Comparison of ENCODE assay signal across 1 cellular context in the genomic region with DNA sequence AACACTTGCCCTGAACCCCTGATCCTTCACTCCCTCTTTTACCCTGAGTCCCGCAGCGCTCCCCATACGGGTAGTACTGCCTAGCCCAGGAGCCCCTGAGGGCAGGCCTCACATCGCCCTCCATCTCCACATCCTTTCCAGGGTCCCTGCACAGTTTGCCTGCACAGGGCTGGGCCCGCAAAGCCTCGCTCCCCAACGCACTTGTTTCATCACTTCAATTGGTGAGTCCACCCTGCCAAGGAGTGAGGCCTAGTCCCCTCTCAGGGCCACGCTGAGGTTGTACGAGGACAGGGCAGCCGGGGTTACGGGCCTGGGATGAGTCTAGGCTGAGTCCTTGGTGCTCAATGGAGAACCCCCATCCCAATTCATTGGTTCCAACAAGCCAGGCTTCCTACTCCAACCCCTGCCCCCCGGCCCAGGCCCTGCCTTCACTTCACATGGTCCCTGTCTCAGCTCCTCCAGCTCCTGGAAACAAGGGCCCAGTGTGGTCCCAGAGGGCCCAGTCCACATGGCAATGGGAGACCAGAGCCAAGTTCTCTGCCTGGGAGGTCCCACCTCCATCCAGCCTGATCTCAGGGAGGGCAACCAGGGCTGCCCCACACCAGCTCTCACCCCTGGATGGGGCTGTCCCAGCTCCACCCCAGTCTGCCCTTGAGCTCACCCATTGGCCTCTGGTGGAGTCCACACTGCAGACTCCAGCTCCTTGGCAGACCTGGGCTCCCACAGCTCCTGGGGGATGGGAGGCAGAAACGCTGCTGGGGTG.
TF ChIP-seq lines count a peak whose summit lies in the region.

No MANE protein-coding gene starts in this region.

TF ChIP-seq in HEK293, 187 proteins besides CTCF, POLR2A, EP300 and RAD21:
- TF ChIP-seq SP2 (tag by site-specific recombination; IDR thresholded peaks at IDR 0.05) (no peak), GLIS1 (tag by site-specific recombination; IDR thresholded peaks at IDR 0.05) (peak; percentile 75), YY1 (tag by site-specific recombination; IDR thresholded peaks at IDR 0.05) (no peak), PRDM2 (tag by site-specific recombination; IDR thresholded peaks at IDR 0.05; ENCODE audit: borderline replicate concordance) (no peak), ZNF830 (tag by site-specific recombination; IDR thresholded peaks at IDR 0.05; ENCODE audit: low read depth) (no peak), YY2 (tag by site-specific recombination; IDR thresholded peaks at IDR 0.05) (no peak), ZNF248 (tag by site-specific recombination; IDR thresholded peaks at IDR 0.05) (no peak), ZNF302 (tag by site-specific recombination; IDR thresholded peaks at IDR 0.05; ENCODE audit: low read depth) (no peak), ZNF600 (tag by site-specific recombination; IDR thresholded peaks at IDR 0.05) (0 out of 2 replicates have a peak, but pooled peaks have one; percentile 4), ZNF335 (tag by site-specific recombination; conservative IDR thresholded peaks at IDR 0.05) (no peak), GLIS2 (tag by site-specific recombination; IDR thresholded peaks at IDR 0.05) (0 out of 2 replicates have a peak, but pooled peaks have one; percentile 23), ZNF610 (tag by site-specific recombination; IDR thresholded peaks at IDR 0.05; ENCODE audit: borderline replicate concordance) (no peak), EGR2 (tag by site-specific recombination; IDR thresholded peaks at IDR 0.05; ENCODE audit: low read depth) (no peak)
